1 cellular context compared by ENCODE assay signal in genomic region chr12:78149459-78149858, GRCh38.
TF ChIP-seq lines count a peak whose summit lies in the region.

No MANE protein-coding gene starts in this region.

TF ChIP-seq in GM23338, 12 proteins besides CTCF, POLR2A, EP300 and RAD21 (continued from another document):
- TF ChIP-seq ZNF462 (CRISPR knock-in tag; IDR thresholded peaks at IDR 0.05): no peak
- TF ChIP-seq EZH2 (IDR thresholded peaks at IDR 0.05; ENCODE audit: low read depth, unreplicated experiment): no peak
- no peak for TF ChIP-seq POLR2AphosphoS5 (IDR thresholded peaks at IDR 0.05; ENCODE audit: low read depth)
- no peak for TF ChIP-seq JUNB (IDR thresholded peaks at IDR 0.05; ENCODE audit: unreplicated experiment)
- no peak for TF ChIP-seq STAT1 (IDR thresholded peaks at IDR 0.05; ENCODE audit: unreplicated experiment)
- TF ChIP-seq ZNF114 (CRISPR knock-in tag; IDR thresholded peaks at IDR 0.05): no peak
